In the genomic region with DNA sequence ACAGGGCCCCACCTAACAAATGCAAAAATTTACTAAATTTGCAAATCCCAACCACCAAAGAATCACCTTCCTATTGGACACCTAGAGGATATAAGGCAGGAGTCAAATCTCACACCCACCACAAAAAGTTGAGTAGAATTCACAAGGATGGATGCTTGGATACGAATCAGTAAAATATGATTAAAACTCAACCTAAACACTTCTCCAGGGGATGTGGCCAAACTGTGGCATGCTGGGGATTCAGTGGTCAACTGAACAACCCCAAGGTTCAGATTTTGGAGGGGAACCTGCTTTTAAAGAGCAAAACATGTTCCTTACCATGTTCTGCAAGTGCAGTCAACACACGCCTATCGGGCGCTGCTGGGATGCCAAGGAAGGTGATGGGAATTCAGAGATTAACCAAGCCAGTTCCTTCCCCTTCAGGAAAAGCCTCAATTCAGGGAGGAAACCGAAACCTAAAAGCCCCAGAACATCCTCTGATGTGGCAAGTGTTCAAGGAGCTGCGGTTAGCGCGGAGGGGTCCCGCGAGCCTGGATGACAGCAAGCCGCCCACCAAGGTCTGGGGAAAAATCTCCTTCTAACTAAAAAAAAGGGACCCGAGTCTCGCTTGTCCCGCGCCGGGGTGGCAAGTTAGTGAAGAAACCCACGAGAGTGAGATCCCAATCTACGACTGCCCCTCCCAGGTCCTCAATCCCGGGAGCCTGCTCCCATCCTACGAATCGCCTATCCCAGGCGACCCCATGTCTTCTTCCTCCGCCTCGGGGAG, we compare ENCODE assay signal across 8 cellular contexts. TPM values are rescaled to one million over a fixed set of nuclear protein-coding genes. Genes with fewer than 3 reads are reported as not detected.
DNase-seq lines count a peak whose midpoint lies in the region; ATAC-seq, FAIRE-seq and TF ChIP-seq lines count a peak whose summit lies in the region.

No MANE protein-coding gene starts in this region.

- no peak for FAIRE-seq in pancreas (lab: Jason Lieb, UNC)

- WGBS in pancreas, 2 donors = 3% methylated on average over 24 of the region's 24 CpGs

- peak overlapping the region; percentile 86 for H3K4me2 ChIP-seq in MM.1S (ENCODE audit: low read depth, low read length)

- peaks cover 35% of the 10 kb centered on the region for H3F3A ChIP-seq in MM.1S (ENCODE audit: insufficient read depth, low read length)

- peaks cover 48% of the 10 kb centered on the region for H3K79me2 ChIP-seq in MM.1S (ENCODE audit: low read length)

- intact Hi-C loops in pancreas (cut with DNase I) = no loop called here
- intact Hi-C loops in left colon (cut with DNase I, micrococcal nuclease) = no loop called here

- H3K36me3 ChIP-seq in MM.1S (replicated peaks; ENCODE audit: insufficient read depth, low read length) (no peaks in the 10 kb centered on the region; the same call in 1 of the 2 replicates), pancreas (peaks cover 0 to 2% (median 0%) of the 10 kb centered on the region in 3 donors)

- peak; percentile 42 to 75 (median 62) for DNase-seq in stimulated activated naive CD4-positive, alpha-beta T cell (lab: John Stamatoyannopoulos, UW)
- no peak for DNase-seq in stimulated activated naive CD4-positive, alpha-beta T cell treated with Interleukin-2 at 50 U/mL for 16 hours (lab: John Stamatoyannopoulos, UW)
- DNase-seq in MM.1S = peak; percentile 31
- DNase-seq in activated gamma-delta T cell (lab: John Stamatoyannopoulos, UW) = peak; percentile 32
- peak; percentile 21 for DNase-seq in globus pallidus (ENCODE audit: low spot score)
- peak in 3 of 6 donors; percentile 23 to 52 (median 28) for DNase-seq in pancreas
- DNase-seq in left colon = no peak
- no peak for DNase-seq in GM20000 (ENCODE audit: low spot score)

- ATAC-seq in pancreas (no peak), left colon (no peak)

- H3K9ac ChIP-seq in MM.1S (ENCODE audit: low read length) = peak overlapping the region; percentile 75

- peak overlapping the region; percentile 81 for H2AFZ ChIP-seq in MM.1S (ENCODE audit: low read length)

- H3K9me3 ChIP-seq in MM.1S (replicated peaks; ENCODE audit: insufficient read depth, low read length) = no peaks in the 10 kb centered on the region
- H3K9me3 ChIP-seq in pancreas = no peaks in the 10 kb centered on the region

- H3K9me2 ChIP-seq in MM.1S (replicated peaks; ENCODE audit: insufficient read depth, low read length) = no peaks in the 10 kb centered on the region

- H4K20me1 ChIP-seq in MM.1S (ENCODE audit: insufficient read depth, low read length) = no peaks in the 10 kb centered on the region

- TF ChIP-seq CTCF in MM.1S (IDR thresholded peaks at IDR 0.05; ENCODE audit: low read length) = no peak
- TF ChIP-seq CTCF in pancreas (IDR thresholded peaks at IDR 0.05) = no peak
- no peak for TF ChIP-seq CTCF in GM20000 (IDR thresholded peaks at IDR 0.05; ENCODE audit: extremely low read depth, missing control alignments)

- H3K4me1 ChIP-seq in MM.1S (ENCODE audit: low read length) (peaks cover 33% of the 10 kb centered on the region), pancreas (peaks cover 12 to 58% (median 20%) of the 10 kb centered on the region in 3 donors)

- H3K27ac ChIP-seq in MM.1S (ENCODE audit: low read length) = peak overlapping the region; percentile 56; the same call in 1 of the 2 replicates
- peak overlapping the region; percentile 71 to 89 (median 82) for H3K27ac ChIP-seq in pancreas

- H3K4me3 ChIP-seq in MM.1S (ENCODE audit: low read length) (peak overlapping the region; percentile 86), pancreas (peak overlapping the region; percentile 66 to 99 (median 92))

- H3K27me3 ChIP-seq in MM.1S (replicated peaks; ENCODE audit: insufficient read depth, low read length) = no peaks in the 10 kb centered on the region
- H3K27me3 ChIP-seq in pancreas = no peaks in the 10 kb centered on the region

RNA-seq across cellular contexts. Expression of a gene that starts 0.9 kb away (rescaled TPM):
- total RNA-seq in pancreas (10 to 100 TPM; 23.3 to 90.7 (median 49.0) TPM), left colon (10 to 100 TPM; 25.2 to 42.8 TPM)
- polyA plus RNA-seq in pancreas = 10 to 100 TPM; 35.6 to 64.8 TPM

Comparison
In these comparisons a context has a peak if more than half of its experiments do, and no peak if none do; other contexts are left out.
1. DNase-seq: peak in stimulated activated naive CD4-positive, alpha-beta T cell (6 of 6), MM.1S (single experiment), activated gamma-delta T cell (single experiment) and globus pallidus (single experiment); none in stimulated activated naive CD4-positive, alpha-beta T cell treated with Interleukin-2 at 50 U/mL for 16 hours (single experiment), left colon (0 of 2) and GM20000 (single experiment).